In the genomic region with DNA sequence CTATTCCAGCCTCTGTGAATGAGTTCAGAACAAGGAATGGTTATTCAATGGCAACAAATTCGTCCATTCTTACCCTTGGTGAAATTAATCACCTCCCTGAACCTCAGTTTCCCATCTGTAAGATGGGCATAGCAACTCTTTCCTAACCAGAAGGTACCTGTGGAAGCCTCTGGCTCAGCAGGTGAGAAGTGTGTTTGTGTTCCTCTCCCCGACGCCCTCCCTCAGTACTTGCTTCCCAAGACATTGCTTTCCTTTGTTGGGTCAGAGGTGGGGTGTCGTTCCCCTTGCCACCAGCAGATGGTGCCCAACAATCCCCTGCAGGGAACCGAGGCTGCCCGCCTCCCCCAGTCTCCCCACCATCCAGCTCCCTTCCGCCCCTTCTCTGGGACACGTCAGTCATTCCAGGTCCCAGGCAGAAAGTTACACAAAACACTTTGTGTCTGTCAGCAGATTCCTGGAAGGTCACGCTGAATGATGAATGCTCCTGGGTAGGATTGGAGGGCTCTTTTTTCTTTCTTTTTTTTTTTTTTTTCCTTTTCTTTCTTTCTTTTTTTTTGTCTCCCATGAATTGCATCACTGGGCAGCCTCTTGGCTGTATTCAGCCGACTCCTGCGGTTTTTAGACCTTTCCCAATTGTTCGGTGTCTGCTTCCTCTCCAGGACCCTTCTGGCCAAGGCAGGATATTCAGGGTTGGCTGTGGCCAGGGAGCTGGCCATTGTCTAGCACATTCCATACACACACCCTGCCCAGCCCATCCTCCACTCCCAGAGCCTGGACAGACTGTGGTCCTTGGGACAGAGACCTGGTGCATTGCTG, we compare ENCODE assay signal across 8 cellular contexts.
DNase-seq lines count a peak whose midpoint lies in the region; ATAC-seq and TF ChIP-seq lines count a peak whose summit lies in the region.

No MANE protein-coding gene starts in this region.

- CTCF ChIA-PET in activated naive CD4-positive, alpha-beta T cell treated with anti-CD3 and anti-CD28 coated beads for 36 hours (lab: Charles Lee) = interaction anchor here (0.7 to 1.9 kb wide), 6 partner anchors 8 to 798 kb away, joined by 3 to 7 read pairs (median 4); no protein-coding TSS in a partner anchor

- no peak overlapping the region for H3K4me3 Mint-ChIP-seq in activated naive CD4-positive, alpha-beta T cell treated with anti-CD3 and anti-CD28 coated beads for 36 hours
- peak overlapping the region; percentile 64 for H3K4me3 Mint-ChIP-seq in type B pancreatic cell

- TF ChIP-seq CTCF in AG09319 (IDR thresholded peaks at IDR 0.05; ENCODE audit: low read depth, low read length) (peak; percentile 98), type B pancreatic cell (conservative IDR thresholded peaks at IDR 0.05) (peak; percentile 97)

- peaks cover 12% of the 10 kb centered on the region for H3K9me3 Mint-ChIP-seq in activated naive CD4-positive, alpha-beta T cell treated with anti-CD3 and anti-CD28 coated beads for 36 hours
- H3K9me3 Mint-ChIP-seq in type B pancreatic cell = no peaks in the 10 kb centered on the region

- peaks cover 5% of the 10 kb centered on the region for H3K36me3 Mint-ChIP-seq in activated naive CD4-positive, alpha-beta T cell treated with anti-CD3 and anti-CD28 coated beads for 36 hours (ENCODE audit: low read depth)
- peaks cover 3% of the 10 kb centered on the region for H3K36me3 Mint-ChIP-seq in type B pancreatic cell

- ATAC-seq in GM19023 (IDR thresholded peaks at IDR 0.05; ENCODE audit: unreplicated experiment) = peak; percentile 52

- DNase-seq in AG09319 (ENCODE audit: extremely low read depth, low read depth) (peak; percentile 91), HT1080 (ENCODE audit: low read depth) (peak; percentile 92), SHP77 treated with DMSO at 0.1 percent for 48 hours (lab: John Stamatoyannopoulos, UW) (peak; percentile 42), glomerular visceral epithelial cell (ENCODE audit: extremely low spot score) (peak; percentile 67), pons (ENCODE audit: low spot score) (peak; percentile 83), type B pancreatic cell (ENCODE audit: extremely low spot score, unreplicated experiment) (no peak)
- peak; percentile 74 for DNase-seq in activated naive CD4-positive, alpha-beta T cell treated with anti-CD3 and anti-CD28 coated beads for 36 hours

- H3K4me1 Mint-ChIP-seq in activated naive CD4-positive, alpha-beta T cell treated with anti-CD3 and anti-CD28 coated beads for 36 hours (ENCODE audit: low read depth) = peaks cover 22% of the 10 kb centered on the region
- H3K4me1 Mint-ChIP-seq in type B pancreatic cell (ENCODE audit: unreplicated experiment) = peaks cover 23% of the 10 kb centered on the region

- peaks cover 2% of the 10 kb centered on the region for H3K27me3 Mint-ChIP-seq in activated naive CD4-positive, alpha-beta T cell treated with anti-CD3 and anti-CD28 coated beads for 36 hours (ENCODE audit: low read depth)
- no peaks in the 10 kb centered on the region for H3K27me3 Mint-ChIP-seq in type B pancreatic cell

- H3K27ac Mint-ChIP-seq in activated naive CD4-positive, alpha-beta T cell treated with anti-CD3 and anti-CD28 coated beads for 36 hours = no peak overlapping the region
- H3K27ac Mint-ChIP-seq in type B pancreatic cell = peak overlapping the region; percentile 59

- intact Hi-C loops in activated naive CD4-positive, alpha-beta T cell treated with anti-CD3 and anti-CD28 coated beads for 36 hours (cut with micrococcal nuclease) = loop anchor here (1.0 to 10.0 kb wide), 6 partner anchors 87 to 1141 kb away; partner anchors contain the start of gene TRIB2
